1 cellular context compared by ENCODE assay signal in the genomic region with DNA sequence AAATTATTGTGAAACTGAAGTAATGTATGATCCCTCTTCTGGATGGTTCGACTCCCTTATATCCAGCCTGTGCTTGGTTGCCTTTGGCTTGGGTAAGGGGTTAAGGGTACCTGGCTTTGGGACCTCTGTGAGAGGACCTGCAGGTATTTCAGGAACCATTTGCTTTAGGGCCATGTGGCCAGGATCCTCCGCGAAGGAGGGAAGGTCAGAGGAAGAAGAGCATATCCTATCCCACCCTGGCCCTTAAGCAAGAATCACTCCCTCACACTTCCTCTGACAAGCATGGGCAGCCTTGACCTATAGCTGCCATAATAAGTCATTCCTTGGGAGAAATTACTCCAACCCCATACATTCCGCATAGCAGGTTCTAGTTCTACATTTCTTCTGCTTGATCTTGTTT.
TF ChIP-seq lines count a peak whose summit lies in the region.

No MANE protein-coding gene starts in this region.

TF ChIP-seq in K562, 482 proteins besides CTCF, POLR2A, EP300 and RAD21 (continued from another document):
- TF ChIP-seq, protein P1, sequence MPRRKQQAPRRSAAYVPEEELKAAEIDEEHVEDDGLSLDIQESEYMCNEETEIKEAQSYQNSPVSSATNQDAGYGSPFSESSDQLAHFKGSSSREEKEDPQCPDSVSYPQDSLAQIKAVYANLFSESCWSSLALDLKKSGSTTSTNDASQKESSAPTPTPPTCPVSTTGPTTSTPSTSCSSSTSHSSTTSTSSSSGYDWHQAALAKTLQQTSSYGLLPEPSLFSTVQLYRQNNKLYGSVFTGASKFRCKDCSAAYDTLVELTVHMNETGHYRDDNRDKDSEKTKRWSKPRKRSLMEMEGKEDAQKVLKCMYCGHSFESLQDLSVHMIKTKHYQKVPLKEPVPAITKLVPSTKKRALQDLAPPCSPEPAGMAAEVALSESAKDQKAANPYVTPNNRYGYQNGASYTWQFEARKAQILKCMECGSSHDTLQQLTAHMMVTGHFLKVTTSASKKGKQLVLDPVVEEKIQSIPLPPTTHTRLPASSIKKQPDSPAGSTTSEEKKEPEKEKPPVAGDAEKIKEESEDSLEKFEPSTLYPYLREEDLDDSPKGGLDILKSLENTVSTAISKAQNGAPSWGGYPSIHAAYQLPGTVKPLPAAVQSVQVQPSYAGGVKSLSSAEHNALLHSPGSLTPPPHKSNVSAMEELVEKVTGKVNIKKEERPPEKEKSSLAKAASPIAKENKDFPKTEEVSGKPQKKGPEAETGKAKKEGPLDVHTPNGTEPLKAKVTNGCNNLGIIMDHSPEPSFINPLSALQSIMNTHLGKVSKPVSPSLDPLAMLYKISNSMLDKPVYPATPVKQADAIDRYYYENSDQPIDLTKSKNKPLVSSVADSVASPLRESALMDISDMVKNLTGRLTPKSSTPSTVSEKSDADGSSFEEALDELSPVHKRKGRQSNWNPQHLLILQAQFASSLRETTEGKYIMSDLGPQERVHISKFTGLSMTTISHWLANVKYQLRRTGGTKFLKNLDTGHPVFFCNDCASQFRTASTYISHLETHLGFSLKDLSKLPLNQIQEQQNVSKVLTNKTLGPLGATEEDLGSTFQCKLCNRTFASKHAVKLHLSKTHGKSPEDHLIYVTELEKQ (CRISPR knock-in tag; IDR thresholded peaks at IDR 0.05) = 0 out of 2 replicates have a peak, but pooled peaks have one; percentile 39
- TF ChIP-seq NR2F6 (CRISPR knock-in tag; IDR thresholded peaks at IDR 0.05) (0 out of 2 replicates have a peak, but pooled peaks have one; percentile 20), MCM7 (IDR thresholded peaks at IDR 0.05) (no peak), FOXJ3 (CRISPR knock-in tag; IDR thresholded peaks at IDR 0.05) (no peak), RBM34 (IDR thresholded peaks at IDR 0.05; ENCODE audit: borderline replicate concordance, insufficient read depth, low read length) (no peak), SRSF7 (optimal IDR thresholded peaks at IDR 0.05; ENCODE audit: low read depth, low read length) (no peak), ZNF311 (CRISPR knock-in tag; IDR thresholded peaks at IDR 0.05) (peak; percentile 28; the same call in 1 of the 2 replicates), E2F3 (CRISPR knock-in tag; IDR thresholded peaks at IDR 0.05) (peak; percentile 46; the same call in 1 of the 2 replicates), TCF7L2 (IDR thresholded peaks at IDR 0.05; ENCODE audit: low read depth, low read length) (no peak), RBM22 (IDR thresholded peaks at IDR 0.05; ENCODE audit: low read depth, low read length, poor library complexity, severe bottlenecking) (no peak), ARHGAP35 (IDR thresholded peaks at IDR 0.05; ENCODE audit: partially characterized antibody) (no peak), ZBTB1 (CRISPR knock-in tag; IDR thresholded peaks at IDR 0.05; ENCODE audit: borderline replicate concordance, low read depth) (no peak), MAZ (CRISPR knock-in tag; conservative IDR thresholded peaks at IDR 0.05 in 1 of 2, IDR thresholded peaks at IDR 0.05 in 1 of 2) (no peak), GTF2E2 (tag; IDR thresholded peaks at IDR 0.05) (no peak), CXXC5 (CRISPR knock-in tag; IDR thresholded peaks at IDR 0.05) (peak; percentile 33), ZNF347 (CRISPR knock-in tag; IDR thresholded peaks at IDR 0.05; ENCODE audit: low read depth) (no peak), ZNF707 (CRISPR knock-in tag; conservative IDR thresholded peaks at IDR 0.05) (0 out of 2 replicates have a peak, but pooled peaks have one; percentile 36), ZC3H4 (CRISPR knock-in tag; IDR thresholded peaks at IDR 0.05; ENCODE audit: borderline replicate concordance) (no peak), ZNF695 (CRISPR knock-in tag; IDR thresholded peaks at IDR 0.05) (0 out of 2 replicates have a peak, but pooled peaks have one; percentile 77), DMBX1 (CRISPR knock-in tag; IDR thresholded peaks at IDR 0.05; ENCODE audit: borderline replicate concordance) (peak; percentile 21)
- TF ChIP-seq, protein P2, sequence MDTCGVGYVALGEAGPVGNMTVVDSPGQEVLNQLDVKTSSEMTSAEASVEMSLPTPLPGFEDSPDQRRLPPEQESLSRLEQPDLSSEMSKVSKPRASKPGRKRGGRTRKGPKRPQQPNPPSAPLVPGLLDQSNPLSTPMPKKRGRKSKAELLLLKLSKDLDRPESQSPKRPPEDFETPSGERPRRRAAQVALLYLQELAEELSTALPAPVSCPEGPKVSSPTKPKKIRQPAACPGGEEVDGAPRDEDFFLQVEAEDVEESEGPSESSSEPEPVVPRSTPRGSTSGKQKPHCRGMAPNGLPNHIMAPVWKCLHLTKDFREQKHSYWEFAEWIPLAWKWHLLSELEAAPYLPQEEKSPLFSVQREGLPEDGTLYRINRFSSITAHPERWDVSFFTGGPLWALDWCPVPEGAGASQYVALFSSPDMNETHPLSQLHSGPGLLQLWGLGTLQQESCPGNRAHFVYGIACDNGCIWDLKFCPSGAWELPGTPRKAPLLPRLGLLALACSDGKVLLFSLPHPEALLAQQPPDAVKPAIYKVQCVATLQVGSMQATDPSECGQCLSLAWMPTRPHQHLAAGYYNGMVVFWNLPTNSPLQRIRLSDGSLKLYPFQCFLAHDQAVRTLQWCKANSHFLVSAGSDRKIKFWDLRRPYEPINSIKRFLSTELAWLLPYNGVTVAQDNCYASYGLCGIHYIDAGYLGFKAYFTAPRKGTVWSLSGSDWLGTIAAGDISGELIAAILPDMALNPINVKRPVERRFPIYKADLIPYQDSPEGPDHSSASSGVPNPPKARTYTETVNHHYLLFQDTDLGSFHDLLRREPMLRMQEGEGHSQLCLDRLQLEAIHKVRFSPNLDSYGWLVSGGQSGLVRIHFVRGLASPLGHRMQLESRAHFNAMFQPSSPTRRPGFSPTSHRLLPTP (IDR thresholded peaks at IDR 0.05; ENCODE audit: borderline replicate concordance, extremely low read depth, insufficient read length) = no peak
- TF ChIP-seq, protein P3, sequence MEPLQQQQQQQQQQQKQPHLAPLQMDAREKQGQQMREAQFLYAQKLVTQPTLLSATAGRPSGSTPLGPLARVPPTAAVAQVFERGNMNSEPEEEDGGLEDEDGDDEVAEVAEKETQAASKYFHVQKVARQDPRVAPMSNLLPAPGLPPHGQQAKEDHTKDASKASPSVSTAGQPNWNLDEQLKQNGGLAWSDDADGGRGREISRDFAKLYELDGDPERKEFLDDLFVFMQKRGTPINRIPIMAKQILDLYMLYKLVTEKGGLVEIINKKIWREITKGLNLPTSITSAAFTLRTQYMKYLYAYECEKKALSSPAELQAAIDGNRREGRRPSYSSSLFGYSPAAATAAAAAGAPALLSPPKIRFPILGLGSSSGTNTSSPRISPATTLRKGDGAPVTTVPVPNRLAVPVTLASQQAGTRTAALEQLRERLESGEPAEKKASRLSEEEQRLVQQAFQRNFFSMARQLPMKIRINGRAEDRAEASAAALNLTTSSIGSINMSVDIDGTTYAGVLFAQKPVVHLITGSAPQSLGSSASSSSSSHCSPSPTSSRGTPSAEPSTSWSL (CRISPR knock-in tag; IDR thresholded peaks at IDR 0.05; ENCODE audit: borderline replicate concordance) = 0 out of 2 replicates have a peak, but pooled peaks have one; percentile 10
- TF ChIP-seq, protein P4, sequence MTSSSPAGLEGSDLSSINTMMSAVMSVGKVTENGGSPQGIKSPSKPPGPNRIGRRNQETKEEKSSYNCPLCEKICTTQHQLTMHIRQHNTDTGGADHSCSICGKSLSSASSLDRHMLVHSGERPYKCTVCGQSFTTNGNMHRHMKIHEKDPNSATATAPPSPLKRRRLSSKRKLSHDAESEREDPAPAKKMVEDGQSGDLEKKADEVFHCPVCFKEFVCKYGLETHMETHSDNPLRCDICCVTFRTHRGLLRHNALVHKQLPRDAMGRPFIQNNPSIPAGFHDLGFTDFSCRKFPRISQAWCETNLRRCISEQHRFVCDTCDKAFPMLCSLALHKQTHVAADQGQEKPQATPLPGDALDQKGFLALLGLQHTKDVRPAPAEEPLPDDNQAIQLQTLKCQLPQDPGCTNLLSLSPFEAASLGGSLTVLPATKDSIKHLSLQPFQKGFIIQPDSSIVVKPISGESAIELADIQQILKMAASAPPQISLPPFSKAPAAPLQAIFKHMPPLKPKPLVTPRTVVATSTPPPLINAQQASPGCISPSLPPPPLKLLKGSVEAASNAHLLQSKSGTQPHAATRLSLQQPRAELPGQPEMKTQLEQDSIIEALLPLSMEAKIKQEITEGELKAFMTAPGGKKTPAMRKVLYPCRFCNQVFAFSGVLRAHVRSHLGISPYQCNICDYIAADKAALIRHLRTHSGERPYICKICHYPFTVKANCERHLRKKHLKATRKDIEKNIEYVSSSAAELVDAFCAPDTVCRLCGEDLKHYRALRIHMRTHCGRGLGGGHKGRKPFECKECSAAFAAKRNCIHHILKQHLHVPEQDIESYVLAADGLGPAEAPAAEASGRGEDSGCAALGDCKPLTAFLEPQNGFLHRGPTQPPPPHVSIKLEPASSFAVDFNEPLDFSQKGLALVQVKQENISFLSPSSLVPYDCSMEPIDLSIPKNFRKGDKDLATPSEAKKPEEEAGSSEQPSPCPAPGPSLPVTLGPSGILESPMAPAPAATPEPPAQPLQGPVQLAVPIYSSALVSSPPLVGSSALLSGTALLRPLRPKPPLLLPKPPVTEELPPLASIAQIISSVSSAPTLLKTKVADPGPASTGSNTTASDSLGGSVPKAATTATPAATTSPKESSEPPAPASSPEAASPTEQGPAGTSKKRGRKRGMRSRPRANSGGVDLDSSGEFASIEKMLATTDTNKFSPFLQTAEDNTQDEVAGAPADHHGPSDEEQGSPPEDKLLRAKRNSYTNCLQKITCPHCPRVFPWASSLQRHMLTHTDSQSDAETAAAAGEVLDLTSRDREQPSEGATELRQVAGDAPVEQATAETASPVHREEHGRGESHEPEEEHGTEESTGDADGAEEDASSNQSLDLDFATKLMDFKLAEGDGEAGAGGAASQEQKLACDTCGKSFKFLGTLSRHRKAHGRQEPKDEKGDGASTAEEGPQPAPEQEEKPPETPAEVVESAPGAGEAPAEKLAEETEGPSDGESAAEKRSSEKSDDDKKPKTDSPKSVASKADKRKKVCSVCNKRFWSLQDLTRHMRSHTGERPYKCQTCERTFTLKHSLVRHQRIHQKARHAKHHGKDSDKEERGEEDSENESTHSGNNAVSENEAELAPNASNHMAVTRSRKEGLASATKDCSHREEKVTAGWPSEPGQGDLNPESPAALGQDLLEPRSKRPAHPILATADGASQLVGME (CRISPR knock-in tag; IDR thresholded peaks at IDR 0.05) = 0 out of 2 replicates have a peak, but pooled peaks have one; percentile 21
- TF ChIP-seq, protein P5, sequence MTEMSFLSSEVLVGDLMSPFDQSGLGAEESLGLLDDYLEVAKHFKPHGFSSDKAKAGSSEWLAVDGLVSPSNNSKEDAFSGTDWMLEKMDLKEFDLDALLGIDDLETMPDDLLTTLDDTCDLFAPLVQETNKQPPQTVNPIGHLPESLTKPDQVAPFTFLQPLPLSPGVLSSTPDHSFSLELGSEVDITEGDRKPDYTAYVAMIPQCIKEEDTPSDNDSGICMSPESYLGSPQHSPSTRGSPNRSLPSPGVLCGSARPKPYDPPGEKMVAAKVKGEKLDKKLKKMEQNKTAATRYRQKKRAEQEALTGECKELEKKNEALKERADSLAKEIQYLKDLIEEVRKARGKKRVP (CRISPR knock-in tag; IDR thresholded peaks at IDR 0.05) = peak; percentile 25; the same call in 1 of the 2 replicates
